Comparison of ENCODE assay signal across 16 cellular contexts in genomic region chr2:33136570-33136969, GRCh38.
A peak's percentile ranks its signal among the peaks of the same experiment; 100 is the strongest.
DNase-seq lines count a peak whose midpoint lies in the region; ATAC-seq and TF ChIP-seq lines count a peak whose summit lies in the region.
"Had no signal": no experiment of that assay in that cellular context is flagged by ENCODE, and none has a peak within 500 bp of the region (broad histone marks: within the 10 kb centered on the region; RNA-seq: fewer than 3 reads in every experiment).

No MANE protein-coding gene starts in this region.

- in situ Hi-C loops in GM13977 (cut with MboI; ENCODE audit: low pct_unique_long_range_greater_than_20kb, low sequenced_read_pairs, unreplicated experiment), result no loop called here

- H3K4me3 Mint-ChIP-seq in activated naive CD4-positive, alpha-beta T cell treated with anti-CD3 and anti-CD28 coated beads, Interleukin-2, amount 10 ng/mL, durations not matched to agents 7 days and 5 days, result no peak overlapping the region

- H3K4me1 Mint-ChIP-seq in activated naive CD4-positive, alpha-beta T cell treated with anti-CD3 and anti-CD28 coated beads, Interleukin-2, amount 10 ng/mL, durations not matched to agents 7 days and 5 days, result no peaks in the 10 kb centered on the region

- peak; percentile 52 for ATAC-seq in GM19468 (IDR thresholded peaks at IDR 0.05; ENCODE audit: extremely low read depth, unreplicated experiment)
- ATAC-seq: K562 had no signal

- no peak for TF ChIP-seq POLR2A in erythroblast (IDR thresholded peaks at IDR 0.05; ENCODE audit: low read length)

- no peak overlapping the region for H3K27ac Mint-ChIP-seq in activated naive CD4-positive, alpha-beta T cell treated with anti-CD3 and anti-CD28 coated beads, Interleukin-2, amount 10 ng/mL, durations not matched to agents 7 days and 5 days

- TF ChIP-seq CTCF in GM13977 (IDR thresholded peaks at IDR 0.05; ENCODE audit: extremely low read depth, insufficient read depth, missing control alignments), result no peak

- peaks cover 39% of the 10 kb centered on the region for H3K4me1 ChIP-seq in skeletal muscle satellite cell (ENCODE audit: control insufficient read depth, insufficient read depth, low read length)

- DNase-seq in SK-N-MC (ENCODE audit: low read depth, low spot score), result peak; percentile 30
- peak; percentile 52 for DNase-seq in fibroblast of peridontal ligament (ENCODE audit: extremely low read depth)
- DNase-seq in activated naive CD4-positive, alpha-beta T cell treated with anti-CD3 and anti-CD28 coated beads, Interleukin-2, amount 10 ng/mL, durations not matched to agents 7 days and 5 days, result no peak
- DNase-seq in GM13977 (ENCODE audit: low spot score), result no peak
- no peak for DNase-seq in T-helper 1 cell
- DNase-seq in erythroblast (lab: John Stamatoyannopoulos, UW), result no peak
- DNase-seq: activated CD8-positive, alpha-beta memory T cell treated with anti-CD3 and anti-CD28 coated beads for 24 hours; activated gamma-delta T cell; NCI-H1436; NCI-H524 treated with DMSO at 0.1 percent for 48 hours; stimulated activated CD4-positive, alpha-beta T cell treated with anti-CD3 and anti-CD28 coated beads, Interleukin-4, amount 100 ng/mL, for 4 hours; stimulated activated naive CD4-positive, alpha-beta T cell had no signal

- no peaks in the 10 kb centered on the region for H3K27me3 Mint-ChIP-seq in activated naive CD4-positive, alpha-beta T cell treated with anti-CD3 and anti-CD28 coated beads, Interleukin-2, amount 10 ng/mL, durations not matched to agents 7 days and 5 days

- no peaks in the 10 kb centered on the region for H3K9me3 Mint-ChIP-seq in activated naive CD4-positive, alpha-beta T cell treated with anti-CD3 and anti-CD28 coated beads, Interleukin-2, amount 10 ng/mL, durations not matched to agents 7 days and 5 days

- no peak overlapping the region for H3K27ac ChIP-seq in SK-N-MC
- H3K27ac ChIP-seq: C4-2B had no signal

- no peaks in the 10 kb centered on the region for H3K27me3 ChIP-seq in skeletal muscle satellite cell (ENCODE audit: control insufficient read depth, insufficient read depth, low read length)

- CTCF ChIA-PET in activated naive CD4-positive, alpha-beta T cell treated with anti-CD3 and anti-CD28 coated beads, Interleukin-2, amount 10 ng/mL, durations not matched to agents 7 days and 5 days (lab: Charles Lee), result no interaction called here

- H3K9me3 ChIP-seq in SK-N-MC (ENCODE audit: low read depth, low read length) (no peaks in the 10 kb centered on the region), skeletal muscle satellite cell (replicated peaks; ENCODE audit: low read length) (no peaks in the 10 kb centered on the region)

- H3K4me3 ChIP-seq in SK-N-MC (no peak overlapping the region), skeletal muscle satellite cell (ENCODE audit: low read length) (peak overlapping the region; percentile 76)
- H3K4me3 ChIP-seq: K562 had no signal

- H3K36me3 ChIP-seq in SK-N-MC (ENCODE audit: insufficient read depth, low read length) (no peaks in the 10 kb centered on the region), skeletal muscle satellite cell (ENCODE audit: insufficient read depth, low read length) (peaks cover 11% of the 10 kb centered on the region)

- no peaks in the 10 kb centered on the region for H3K36me3 Mint-ChIP-seq in activated naive CD4-positive, alpha-beta T cell treated with anti-CD3 and anti-CD28 coated beads, Interleukin-2, amount 10 ng/mL, durations not matched to agents 7 days and 5 days

- H3K9ac ChIP-seq in SK-N-MC (ENCODE audit: insufficient read length) (no peak overlapping the region), skeletal muscle satellite cell (ENCODE audit: low read depth, low read length) (peak overlapping the region; percentile 92)

- peak overlapping the region; percentile 78 for H3K4me2 ChIP-seq in skeletal muscle satellite cell (ENCODE audit: low read length)

Comparison
In these comparisons a context has a peak if more than half of its experiments do, and no peak if none do; other contexts are left out.
1. DNase-seq: peak in SK-N-MC (single experiment) and fibroblast of peridontal ligament (single experiment); none in activated naive CD4-positive, alpha-beta T cell treated with anti-CD3 and anti-CD28 coated beads, Interleukin-2, amount 10 ng/mL, durations not matched to agents 7 days and 5 days (single experiment), GM13977 (single experiment), T-helper 1 cell (0 of 5) and erythroblast (0 of 2).